8 cellular contexts compared by ENCODE assay signal in the genomic region with DNA sequence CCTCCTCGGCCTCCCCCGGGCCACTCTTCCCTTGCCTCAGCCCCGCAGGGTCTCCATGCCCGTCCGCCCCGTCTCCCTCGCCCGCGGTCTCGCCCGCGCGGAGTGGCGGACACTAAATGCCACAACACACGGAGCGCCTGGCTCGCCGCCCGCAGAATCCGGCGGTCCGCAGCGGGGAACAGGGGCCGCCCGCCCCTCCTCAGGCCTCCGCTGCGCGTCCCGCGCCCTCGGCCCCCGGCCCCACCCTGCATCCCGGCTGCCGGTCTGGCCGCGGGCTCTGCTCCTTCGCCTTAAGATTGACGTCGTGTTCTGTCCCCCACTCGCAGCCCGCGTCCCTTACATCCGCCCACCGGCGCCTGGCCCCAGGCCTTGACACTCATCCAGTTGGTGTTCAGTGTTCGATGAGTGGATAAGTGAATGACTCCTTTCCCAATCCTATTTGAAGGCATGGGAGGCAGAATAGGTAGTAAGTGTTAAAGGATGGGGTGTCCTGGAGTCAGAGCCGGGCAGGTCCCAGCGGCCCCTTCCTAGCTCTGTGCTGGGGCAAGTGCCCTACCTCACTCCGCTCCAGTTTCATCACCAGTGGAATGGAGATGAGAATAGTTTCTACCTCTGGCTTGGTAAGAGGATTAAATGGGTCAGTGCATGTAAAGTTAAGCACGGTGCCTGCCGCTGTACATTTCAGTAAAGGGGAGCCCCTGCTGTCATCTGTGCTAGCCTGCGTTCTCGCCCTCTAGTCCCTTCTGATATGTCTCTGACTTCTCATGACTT. TPM values are rescaled to one million over a fixed set of nuclear protein-coding genes. Genes with fewer than 3 reads are reported as not detected.
DNase-seq lines count a peak whose midpoint lies in the region; ATAC-seq and TF ChIP-seq lines count a peak whose summit lies in the region.

No MANE protein-coding gene starts in this region.

- no peaks in the 10 kb centered on the region for H3K27me3 ChIP-seq in prostate gland (replicated peaks; ENCODE audit: insufficient read depth)

- ATAC-seq in HG02623 (IDR thresholded peaks at IDR 0.05; ENCODE audit: unreplicated experiment): peak; percentile 12
- no peak for ATAC-seq in activated naive CD8-positive, alpha-beta T cell treated with anti-CD3 and anti-CD28 coated beads, Interleukin-2, amount 50 U/mL, for 24 hours
- peak; percentile 60 to 62 for ATAC-seq in left cardiac atrium

- no peaks in the 10 kb centered on the region for H3K9me3 Mint-ChIP-seq in activated naive CD8-positive, alpha-beta T cell treated with anti-CD3 and anti-CD28 coated beads, Interleukin-2, amount 50 U/mL, for 24 hours

- H3K27ac Mint-ChIP-seq in activated naive CD8-positive, alpha-beta T cell treated with anti-CD3 and anti-CD28 coated beads, Interleukin-2, amount 50 U/mL, for 24 hours: peak overlapping the region; percentile 49

- no peak for TF ChIP-seq POLR2A in prostate gland (IDR thresholded peaks at IDR 0.05)

- no peak for TF ChIP-seq CTCF in prostate gland (IDR thresholded peaks at IDR 0.05)

- no peaks in the 10 kb centered on the region for H3K27me3 Mint-ChIP-seq in activated naive CD8-positive, alpha-beta T cell treated with anti-CD3 and anti-CD28 coated beads, Interleukin-2, amount 50 U/mL, for 24 hours

- H3K4me3 ChIP-seq in prostate gland: peak overlapping the region; percentile 93 to 99

- no peaks in the 10 kb centered on the region for H3K4me1 ChIP-seq in prostate gland (replicated peaks)

- no peak overlapping the region for H3K4me3 Mint-ChIP-seq in activated naive CD8-positive, alpha-beta T cell treated with anti-CD3 and anti-CD28 coated beads, Interleukin-2, amount 50 U/mL, for 24 hours

- 2% methylated on average over 53 of the region's 53 CpGs for WGBS in prostate gland

- peaks cover 46% of the 10 kb centered on the region for H3K4me1 Mint-ChIP-seq in activated naive CD8-positive, alpha-beta T cell treated with anti-CD3 and anti-CD28 coated beads, Interleukin-2, amount 50 U/mL, for 24 hours

- intact Hi-C loops in left cardiac atrium (cut with DNase I) (no loop called here), prostate gland (cut with DNase I) (loop anchor here (5.0 to 10.0 kb wide), 4 partner anchors 41 to 144 kb away; partner anchors contain the start of gene ANKRD9)

- peaks cover 5% of the 10 kb centered on the region for H3K36me3 Mint-ChIP-seq in activated naive CD8-positive, alpha-beta T cell treated with anti-CD3 and anti-CD28 coated beads, Interleukin-2, amount 50 U/mL, for 24 hours (ENCODE audit: low read depth)

- H3K27ac ChIP-seq in prostate gland: peak overlapping the region; percentile 88 to 89

- H3K36me3 ChIP-seq in prostate gland: no peaks in the 10 kb centered on the region

- no peaks in the 10 kb centered on the region for H3K9me3 ChIP-seq in prostate gland

- DNase-seq in NCI-H2171 (lab: John Stamatoyannopoulos, UW) (peak; percentile 37), NCI-H2171 treated with DMSO at 0.1 percent for 48 hours (lab: John Stamatoyannopoulos, UW) (no peak), NCI-H69 (lab: John Stamatoyannopoulos, UW) (peak; percentile 79), left cardiac atrium (peak; percentile 66), prostate gland (ENCODE audit: low spot score) (peak; percentile 9), NCI-H510A (lab: John Stamatoyannopoulos, UW) (no peak)
- peak; percentile 44 for DNase-seq in activated naive CD8-positive, alpha-beta T cell treated with anti-CD3 and anti-CD28 coated beads, Interleukin-2, amount 50 U/mL, for 24 hours

RNA-seq across cellular contexts. Expression of gene TECPR2, which starts 0.6 kb away (rescaled TPM):
- total RNA-seq in left cardiac atrium (10 to 100 TPM; 20.9 to 29.6 TPM), prostate gland (10 to 100 TPM; 12.9 to 45.0 TPM)

RNA-seq across cellular contexts. Expression of gene CINP, which starts 0.7 kb away (rescaled TPM):
- total RNA-seq in left cardiac atrium: 10 to 100 TPM; 30.0 to 31.9 TPM
- total RNA-seq in prostate gland: 10 to 100 TPM; 36.2 to 40.8 TPM

RNA-seq across cellular contexts. Expression of gene ZNF839, which starts 43.8 kb away (rescaled TPM):
- total RNA-seq in left cardiac atrium (1 to 10 TPM; 5.9 to 6.4 TPM), prostate gland (10 to 100 TPM; 11.7 to 33.8 TPM)

RNA-seq across cellular contexts. Expression of gene MOK, which starts 58.4 kb away (rescaled TPM):
- total RNA-seq in left cardiac atrium: 10 to 100 TPM; 10.8 to 15.3 TPM
- 10 to 100 TPM; 17.8 to 95.5 TPM for total RNA-seq in prostate gland

Comparison
In these comparisons a context has a peak if more than half of its experiments do, and no peak if none do; other contexts are left out.
1. DNase-seq: peak in NCI-H2171 (single experiment), NCI-H69 (single experiment), activated naive CD8-positive, alpha-beta T cell treated with anti-CD3 and anti-CD28 coated beads, Interleukin-2, amount 50 U/mL, for 24 hours (single experiment), left cardiac atrium (single experiment) and prostate gland (single experiment); none in NCI-H2171 treated with DMSO at 0.1 percent for 48 hours (single experiment) and NCI-H510A (single experiment).